Comparison of ENCODE assay signal across 18 cellular contexts in genomic region chr10:88372051-88372450, GRCh38.
DNase-seq lines count a peak whose midpoint lies in the region; ATAC-seq and TF ChIP-seq lines count a peak whose summit lies in the region.
"Had no signal": no experiment of that assay in that cellular context is flagged by ENCODE, and none has a peak within 500 bp of the region (broad histone marks: within the 10 kb centered on the region; RNA-seq: fewer than 3 reads in every experiment).

No MANE protein-coding gene starts in this region.

- no peaks in the 10 kb centered on the region for H3K27me3 Mint-ChIP-seq in memory B cell

- H3K36me3 Mint-ChIP-seq in memory B cell, result no peaks in the 10 kb centered on the region

- H3K36me3 ChIP-seq in KOPT-K1 (ENCODE audit: insufficient read depth, low read length) (peaks cover 32% of the 10 kb centered on the region), neuronal stem cell (replicated peaks in 1 of 2; ENCODE audit: control insufficient read depth in 2 of 2, insufficient read depth in 2 of 2, low read length in 2 of 2) (no peaks in the 10 kb centered on the region)
- H3K36me3 ChIP-seq: HAP-1 had no signal

- peaks cover 1% of the 10 kb centered on the region for H3K9me3 Mint-ChIP-seq in memory B cell

- no peak overlapping the region for H3K4ac ChIP-seq in neuronal stem cell (ENCODE audit: low read length)

- H3K4me2 ChIP-seq in neuronal stem cell (ENCODE audit: insufficient read depth, low read length, poor library complexity, severe bottlenecking), result no peak overlapping the region

- no peak for DNase-seq in memory B cell (ENCODE audit: low spot score in 2 of 2)
- no peak for DNase-seq in neuronal stem cell (ENCODE audit: low spot score)
- DNase-seq in NCI-H2029 (lab: John Stamatoyannopoulos, UW), result no peak
- no peak for DNase-seq in HT-29 (ENCODE audit: low spot score)
- no peak for DNase-seq in stimulated activated CD4-positive, alpha-beta T cell treated with anti-CD3 and anti-CD28 coated beads, Interleukin-2, amount 100 ng/mL, for 24 hours
- DNase-seq: DMS79 treated with DMSO at 0.1 percent for 48 hours; NCI-H1436; NCI-H2081 treated with DMSO at 0.1 percent for 48 hours; NCI-H2227 treated with DMSO at 0.1 percent for 48 hours; NK-92 treated with Interleukin-12 subunit alpha and Interleukin-12 subunit beta, amount 100 ng/mL, for 24 hours; OCI-M1 had no signal

- H3K9me3 ChIP-seq in KOPT-K1 (ENCODE audit: insufficient read depth, low read length, poor library complexity, severe bottlenecking) (peaks cover 33% of the 10 kb centered on the region), neuronal stem cell (replicated peaks in 1 of 2; ENCODE audit: control insufficient read depth in 2 of 2, insufficient read depth in 1 of 2, low read depth in 1 of 2, low read length in 2 of 2) (no peaks in the 10 kb centered on the region)
- H3K9me3 ChIP-seq: HAP-1 had no signal

- no peaks in the 10 kb centered on the region for H3K27me3 ChIP-seq in neuronal stem cell (ENCODE audit: control insufficient read depth in 3 of 3, insufficient read depth in 3 of 3, low read depth in 1 of 3, low read length in 3 of 3)

- H3K4me1 ChIP-seq in neuronal stem cell (ENCODE audit: control insufficient read depth in 2 of 2, insufficient read depth in 1 of 2, low read depth in 1 of 2, low read length in 2 of 2), result peaks cover 0 to 5% of the 10 kb centered on the region in 2 donors
- H3K4me1 ChIP-seq: HAP-1 had no signal

- H2AK5ac ChIP-seq in neuronal stem cell (ENCODE audit: low read depth, low read length), result no peak overlapping the region

- no peak for ATAC-seq in memory B cell (ENCODE audit: low read depth)
- no peak for ATAC-seq in HG03108 (IDR thresholded peaks at IDR 0.05; ENCODE audit: unreplicated experiment)
- ATAC-seq: K562 had no signal

- H2BK15ac ChIP-seq in neuronal stem cell (ENCODE audit: low read length), result no peak overlapping the region

- H3K4me1 Mint-ChIP-seq in memory B cell, result peaks cover 5% of the 10 kb centered on the region

- H3K4me3 Mint-ChIP-seq in memory B cell, result no peak overlapping the region

- H3K9ac ChIP-seq in neuronal stem cell (ENCODE audit: low read depth, low read length, poor library complexity), result no peak overlapping the region

- H2BK12ac ChIP-seq in neuronal stem cell (ENCODE audit: low read length), result no peak overlapping the region

- no peak overlapping the region for H4K8ac ChIP-seq in neuronal stem cell (ENCODE audit: low read depth, low read length)

- peak overlapping the region; percentile 20 for H2AFZ ChIP-seq in neuronal stem cell (ENCODE audit: low read length)

- H2BK120ac ChIP-seq in neuronal stem cell (ENCODE audit: low read depth, low read length), result no peak overlapping the region

- H3K27ac ChIP-seq in KOPT-K1 (ENCODE audit: low read depth, low read length, poor library complexity, severe bottlenecking) (peak overlapping the region; percentile 2), VCaP (peak overlapping the region; percentile 28; the same call in 1 of the 2 replicates), neuronal stem cell (replicated peaks; ENCODE audit: low read length) (no peak overlapping the region)
- H3K27ac ChIP-seq: C4-2B, RWPE1 had no signal

- H2BK5ac ChIP-seq in neuronal stem cell (ENCODE audit: low read length), result no peak overlapping the region

- H3K14ac ChIP-seq in neuronal stem cell (ENCODE audit: low read length), result no peak overlapping the region

- TF ChIP-seq CTCF in VCaP (conservative IDR thresholded peaks at IDR 0.05), result no peak

- H3K4me3 ChIP-seq in neuronal stem cell (ENCODE audit: low read length in 2 of 2), result no peak overlapping the region
- H3K4me3 ChIP-seq: HAP-1, K562 had no signal

- no peak overlapping the region for H3K23ac ChIP-seq in neuronal stem cell (ENCODE audit: low read depth, low read length, poor library complexity)

- H4K91ac ChIP-seq in neuronal stem cell (ENCODE audit: low read depth, low read length, poor library complexity), result no peak overlapping the region

- H3K18ac ChIP-seq in neuronal stem cell (ENCODE audit: low read length), result no peak overlapping the region

- peak overlapping the region; percentile 3 for H3K27ac Mint-ChIP-seq in memory B cell

- no peaks in the 10 kb centered on the region for H3K79me1 ChIP-seq in neuronal stem cell (ENCODE audit: low read depth, low read length)

- no CpG with 5 or more reads among the region's 3 CpGs for WGBS in neuronal stem cell (ENCODE audit: extremely low coverage in 2 of 2, insufficient read length in 2 of 2, insufficient replicate concordance in 1 of 2), 2 donors
